Comparison of ENCODE assay signal across 8 cellular contexts in the genomic region with DNA sequence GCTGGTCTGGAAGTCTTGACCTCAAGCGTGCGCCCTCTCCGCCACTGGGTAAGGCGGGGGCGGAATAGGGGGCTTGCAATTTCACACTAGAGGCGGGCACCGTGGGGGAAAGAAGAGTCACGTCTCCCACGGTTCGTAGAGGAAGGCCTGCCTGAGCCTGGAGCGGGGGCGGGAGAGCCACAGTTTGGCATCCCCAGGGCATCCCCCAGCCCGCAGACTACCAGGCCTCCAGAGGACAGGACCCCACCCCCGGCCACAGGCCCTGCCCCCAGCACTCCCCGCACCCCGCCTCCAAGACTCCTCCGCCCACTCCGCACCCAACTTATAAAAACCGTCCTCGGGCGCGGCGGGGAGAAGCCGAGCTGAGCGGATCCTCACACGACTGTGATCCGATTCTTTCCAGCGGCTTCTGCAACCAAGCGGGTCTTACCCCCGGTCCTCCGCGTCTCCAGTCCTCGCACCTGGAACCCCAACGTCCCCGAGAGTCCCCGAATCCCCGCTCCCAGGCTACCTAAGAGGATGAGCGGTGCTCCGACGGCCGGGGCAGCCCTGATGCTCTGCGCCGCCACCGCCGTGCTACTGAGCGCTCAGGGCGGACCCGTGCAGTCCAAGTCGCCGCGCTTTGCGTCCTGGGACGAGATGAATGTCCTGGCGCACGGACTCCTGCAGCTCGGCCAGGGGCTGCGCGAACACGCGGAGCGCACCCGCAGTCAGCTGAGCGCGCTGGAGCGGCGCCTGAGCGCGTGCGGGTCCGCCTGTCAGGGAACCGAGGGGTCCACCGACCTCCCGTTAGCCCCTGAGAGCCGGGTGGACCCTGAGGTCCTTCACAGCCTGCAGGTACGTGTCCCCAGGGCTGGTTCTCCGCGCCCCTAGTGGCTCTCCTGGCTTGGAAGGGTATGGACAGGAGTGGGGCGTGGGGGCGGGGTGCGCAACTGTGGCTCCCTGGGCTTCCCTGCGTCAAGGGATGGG. TPM values are rescaled to one million over a fixed set of nuclear protein-coding genes. Genes with fewer than 3 reads are reported as not detected.
A peak's percentile ranks its signal among the peaks of the same experiment; 100 is the strongest.
DNase-seq lines count a peak whose midpoint lies in the region; ATAC-seq lines count a peak whose summit lies in the region.

A gene with protein sequence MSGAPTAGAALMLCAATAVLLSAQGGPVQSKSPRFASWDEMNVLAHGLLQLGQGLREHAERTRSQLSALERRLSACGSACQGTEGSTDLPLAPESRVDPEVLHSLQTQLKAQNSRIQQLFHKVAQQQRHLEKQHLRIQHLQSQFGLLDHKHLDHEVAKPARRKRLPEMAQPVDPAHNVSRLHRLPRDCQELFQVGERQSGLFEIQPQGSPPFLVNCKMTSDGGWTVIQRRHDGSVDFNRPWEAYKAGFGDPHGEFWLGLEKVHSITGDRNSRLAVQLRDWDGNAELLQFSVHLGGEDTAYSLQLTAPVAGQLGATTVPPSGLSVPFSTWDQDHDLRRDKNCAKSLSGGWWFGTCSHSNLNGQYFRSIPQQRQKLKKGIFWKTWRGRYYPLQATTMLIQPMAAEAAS (plus strand): TSS at position 353 of the 969 bp plus-strand sequence. CDS start 167 bp downstream, at position 520.

- peak within 1 kb of the TSS; percentile 72 to 91 (median 85) for H3K4me3 Mint-ChIP-seq in CD4-positive, alpha-beta memory T cell

- H3K4ac ChIP-seq in neuronal stem cell (ENCODE audit: low read length) = no peak within 1 kb of the TSS

- H3K4me3 ChIP-seq in CD4-positive, alpha-beta memory T cell (ENCODE audit: low read length in 2 of 2) = peak within 1 kb of the TSS in 1 of 2 donors; percentile 14
- H3K4me3 ChIP-seq in neuronal stem cell (ENCODE audit: low read length in 2 of 2) = peak within 1 kb of the TSS; percentile 42 to 79
- peak within 1 kb of the TSS; percentile 35 for H3K4me3 ChIP-seq in thymus (ENCODE audit: low read length)

- intact Hi-C loops in CD4-positive, alpha-beta memory T cell (cut with micrococcal nuclease) = no loop called here

- H3K9me3 ChIP-seq in CD4-positive, alpha-beta memory T cell (ENCODE audit: control insufficient read depth in 1 of 2, low read length in 2 of 2) = no peaks in the 10 kb centered on the region
- peaks cover 0 to 2% of the 10 kb centered on the region in 2 donors for H3K9me3 ChIP-seq in neuronal stem cell (replicated peaks in 1 of 2; ENCODE audit: control insufficient read depth in 2 of 2, insufficient read depth in 1 of 2, low read depth in 1 of 2, low read length in 2 of 2)
- no peaks in the 10 kb centered on the region for H3K9me3 ChIP-seq in thymus (ENCODE audit: control insufficient read depth)

- peak within 1 kb of the TSS; percentile 66 for H2BK5ac ChIP-seq in neuronal stem cell (ENCODE audit: low read length)

- peaks cover 3 to 22% (median 10%) of the 10 kb centered on the region in 4 donors for H3K4me1 Mint-ChIP-seq in CD4-positive, alpha-beta memory T cell

- H2BK120ac ChIP-seq in neuronal stem cell (ENCODE audit: low read depth, low read length) = peak within 1 kb of the TSS; percentile 72

- peak within 1 kb of the TSS; percentile 98 for H3K18ac ChIP-seq in neuronal stem cell (ENCODE audit: low read length)

- no peak within 1 kb of the TSS for H4K91ac ChIP-seq in neuronal stem cell (ENCODE audit: low read depth, low read length, poor library complexity)

- no peaks in the 10 kb centered on the region for H3K36me3 Mint-ChIP-seq in CD4-positive, alpha-beta memory T cell

- POLR2A ChIA-PET in CD4-positive, alpha-beta memory T cell (lab: Charles Lee; ENCODE audit: partially characterized antibody) = interaction anchor here (1.6 kb wide), 1 partner anchor 26 kb away, joined by 4 read pairs; the partner anchor contains the start of gene RAB11B

- H2AK5ac ChIP-seq in neuronal stem cell (ENCODE audit: low read depth, low read length) = peak within 1 kb of the TSS; percentile 47

- H3K23ac ChIP-seq in neuronal stem cell (ENCODE audit: low read depth, low read length, poor library complexity) = peak within 1 kb of the TSS; percentile 98

- H3K27ac Mint-ChIP-seq in CD4-positive, alpha-beta memory T cell = peak within 1 kb of the TSS in 3 of 7 donors; percentile 71 to 84 (median 81)

- H3K36me3 ChIP-seq in CD4-positive, alpha-beta memory T cell (ENCODE audit: insufficient read depth, low read length) = no peaks in the 10 kb centered on the region
- H3K36me3 ChIP-seq in neuronal stem cell (replicated peaks in 1 of 2; ENCODE audit: control insufficient read depth in 2 of 2, insufficient read depth in 2 of 2, low read length in 2 of 2) (peaks cover 0 to 2% of the 10 kb centered on the region in 2 donors), thymus (ENCODE audit: control insufficient read depth, insufficient read depth) (no peaks in the 10 kb centered on the region)

- H3K79me1 ChIP-seq in neuronal stem cell (ENCODE audit: low read depth, low read length) = peaks cover 2% of the 10 kb centered on the region

- H3K9ac ChIP-seq in neuronal stem cell (ENCODE audit: low read depth, low read length, poor library complexity) = peak within 1 kb of the TSS; percentile 86

- no peaks in the 10 kb centered on the region for H3K9me3 Mint-ChIP-seq in CD4-positive, alpha-beta memory T cell

- H3K4me1 ChIP-seq in CD4-positive, alpha-beta memory T cell (ENCODE audit: insufficient read depth, low read length) = peaks cover 17% of the 10 kb centered on the region
- H3K4me1 ChIP-seq in neuronal stem cell (ENCODE audit: control insufficient read depth in 2 of 2, insufficient read depth in 1 of 2, low read depth in 1 of 2, low read length in 2 of 2) (peaks cover 16% of the 10 kb centered on the region in 2 donors), thymus (ENCODE audit: control insufficient read depth, insufficient read depth, low read length) (peaks cover 3% of the 10 kb centered on the region)

- no peak within 1 kb of the TSS for H4K8ac ChIP-seq in neuronal stem cell (ENCODE audit: low read depth, low read length)

- ATAC-seq in HG03280 (IDR thresholded peaks at IDR 0.05; ENCODE audit: unreplicated experiment) (no peak), HG02642 (IDR thresholded peaks at IDR 0.05; ENCODE audit: poor library complexity, unreplicated experiment) (no peak)

- DNase-seq in CD4-positive, alpha-beta memory T cell = peak; percentile 17 to 61 (median 30)
- DNase-seq in NCI-H69 (lab: John Stamatoyannopoulos, UW) (peak; percentile 46), glomerular endothelial cell (ENCODE audit: extremely low read depth, low read depth, low spot score) (no peak), neuronal stem cell (ENCODE audit: low spot score) (peak; percentile 64)
- DNase-seq in activated naive CD4-positive, alpha-beta T cell treated with anti-CD3 and anti-CD28 coated beads, Interleukin-2, amount 50 U/mL, for 16 hours = peak; percentile 61

- H2BK15ac ChIP-seq in neuronal stem cell (ENCODE audit: low read length) = peak within 1 kb of the TSS; percentile 58

- CTCF ChIA-PET in CD4-positive, alpha-beta memory T cell (lab: Charles Lee; ENCODE audit: partially characterized antibody) = interaction anchor here (2.2 kb wide), 1 partner anchor 10 kb away, joined by 17 read pairs; no protein-coding TSS in a partner anchor

- no CpG with 5 or more reads among the region's 81 CpGs for WGBS in neuronal stem cell (ENCODE audit: extremely low coverage in 2 of 2, insufficient read length in 2 of 2, insufficient replicate concordance in 1 of 2), 2 donors
- WGBS in thymus = 3% methylated on average over 81 of the region's 81 CpGs

- H2BK12ac ChIP-seq in neuronal stem cell (ENCODE audit: low read length) = peak within 1 kb of the TSS; percentile 69

- peak within 1 kb of the TSS; percentile 88 for H2AFZ ChIP-seq in neuronal stem cell (ENCODE audit: low read length)

- H3K27ac ChIP-seq in CD4-positive, alpha-beta memory T cell (ENCODE audit: low read depth, low read length) = no peak within 1 kb of the TSS
- H3K27ac ChIP-seq in neuronal stem cell (replicated peaks; ENCODE audit: low read length) (peak within 1 kb of the TSS; percentile 56), thymus (ENCODE audit: low read depth) (peak within 1 kb of the TSS; percentile 18)

- peak within 1 kb of the TSS; percentile 89 for H3K14ac ChIP-seq in neuronal stem cell (ENCODE audit: low read length)

- no peaks in the 10 kb centered on the region for H3K27me3 ChIP-seq in CD4-positive, alpha-beta memory T cell (ENCODE audit: insufficient read depth, low read length)
- peaks cover 0 to 23% (median 23%) of the 10 kb centered on the region in 3 experiments for H3K27me3 ChIP-seq in neuronal stem cell (ENCODE audit: control insufficient read depth in 3 of 3, insufficient read depth in 3 of 3, low read depth in 1 of 3, low read length in 3 of 3)
- H3K27me3 ChIP-seq in thymus (ENCODE audit: control insufficient read depth, insufficient read depth) = peaks cover 35% of the 10 kb centered on the region

- peaks cover 28 to 36% of the 10 kb centered on the region in 2 donors for H3K27me3 Mint-ChIP-seq in CD4-positive, alpha-beta memory T cell

- H3K4me2 ChIP-seq in neuronal stem cell (ENCODE audit: insufficient read depth, low read length, poor library complexity, severe bottlenecking) = peak within 1 kb of the TSS; percentile 89

RNA-seq across cellular contexts. Expression of the gene that starts here (rescaled TPM):
- total RNA-seq in CD4-positive, alpha-beta memory T cell = not detected
- not detected for polyA plus RNA-seq in CD4-positive, alpha-beta memory T cell
- total RNA-seq in glomerular endothelial cell = 124 and 137 TPM in 2 replicates
- polyA plus RNA-seq in neuronal stem cell (2013, experiment 1 of 2) = 2.7 TPM
- polyA plus RNA-seq in neuronal stem cell (2013, experiment 2 of 2) = 3.0 TPM
- polyA plus RNA-seq in thymus = 14.4 TPM

Comparison
In these comparisons a context has a peak if more than half of its experiments do, and no peak if none do; other contexts are left out.
1. RNA of the gene that starts here (total RNA-seq): 124 to 137 TPM in glomerular endothelial cell; not detected in CD4-positive, alpha-beta memory T cell; every median in the first group is over 10 times any median in the second.
2. RNA of the gene that starts here (polyA plus RNA-seq): 14.4 TPM in thymus (single experiment); not detected in CD4-positive, alpha-beta memory T cell; every median in the first group is over 10 times any median in the second.
3. Peak in DNase-seq in CD4-positive, alpha-beta memory T cell; RNA of the gene not detected or under 1 TPM.